Comparison of ENCODE assay signal across 1 cellular context in genomic region chr16:73068546-73069401, GRCh38.
TF ChIP-seq lines count a peak whose summit lies in the region.

No MANE protein-coding gene starts in this region.

TF ChIP-seq in HEK293, 187 proteins besides CTCF, POLR2A, EP300 and RAD21 (continued from another document and continues in another):
- TF ChIP-seq ZNF510 (tag by site-specific recombination; IDR thresholded peaks at IDR 0.05; ENCODE audit: insufficient replicate concordance): no peak
- TF ChIP-seq, protein P1, sequence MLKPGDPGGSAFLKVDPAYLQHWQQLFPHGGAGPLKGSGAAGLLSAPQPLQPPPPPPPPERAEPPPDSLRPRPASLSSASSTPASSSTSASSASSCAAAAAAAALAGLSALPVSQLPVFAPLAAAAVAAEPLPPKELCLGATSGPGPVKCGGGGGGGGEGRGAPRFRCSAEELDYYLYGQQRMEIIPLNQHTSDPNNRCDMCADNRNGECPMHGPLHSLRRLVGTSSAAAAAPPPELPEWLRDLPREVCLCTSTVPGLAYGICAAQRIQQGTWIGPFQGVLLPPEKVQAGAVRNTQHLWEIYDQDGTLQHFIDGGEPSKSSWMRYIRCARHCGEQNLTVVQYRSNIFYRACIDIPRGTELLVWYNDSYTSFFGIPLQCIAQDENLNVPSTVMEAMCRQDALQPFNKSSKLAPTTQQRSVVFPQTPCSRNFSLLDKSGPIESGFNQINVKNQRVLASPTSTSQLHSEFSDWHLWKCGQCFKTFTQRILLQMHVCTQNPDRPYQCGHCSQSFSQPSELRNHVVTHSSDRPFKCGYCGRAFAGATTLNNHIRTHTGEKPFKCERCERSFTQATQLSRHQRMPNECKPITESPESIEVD (tag by site-specific recombination; IDR thresholded peaks at IDR 0.05): peak; percentile 58
- TF ChIP-seq, protein P2, sequence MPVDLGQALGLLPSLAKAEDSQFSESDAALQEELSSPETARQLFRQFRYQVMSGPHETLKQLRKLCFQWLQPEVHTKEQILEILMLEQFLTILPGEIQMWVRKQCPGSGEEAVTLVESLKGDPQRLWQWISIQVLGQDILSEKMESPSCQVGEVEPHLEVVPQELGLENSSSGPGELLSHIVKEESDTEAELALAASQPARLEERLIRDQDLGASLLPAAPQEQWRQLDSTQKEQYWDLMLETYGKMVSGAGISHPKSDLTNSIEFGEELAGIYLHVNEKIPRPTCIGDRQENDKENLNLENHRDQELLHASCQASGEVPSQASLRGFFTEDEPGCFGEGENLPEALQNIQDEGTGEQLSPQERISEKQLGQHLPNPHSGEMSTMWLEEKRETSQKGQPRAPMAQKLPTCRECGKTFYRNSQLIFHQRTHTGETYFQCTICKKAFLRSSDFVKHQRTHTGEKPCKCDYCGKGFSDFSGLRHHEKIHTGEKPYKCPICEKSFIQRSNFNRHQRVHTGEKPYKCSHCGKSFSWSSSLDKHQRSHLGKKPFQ (tag by site-specific recombination; IDR thresholded peaks at IDR 0.05): no peak; the same call in 1 of the 2 replicates
- no peak for TF ChIP-seq ZNF580 (tag by site-specific recombination; IDR thresholded peaks at IDR 0.05)
- no peak for TF ChIP-seq ZNF404 (tag by site-specific recombination; IDR thresholded peaks at IDR 0.05)
- TF ChIP-seq ZNF169 (tag by site-specific recombination; IDR thresholded peaks at IDR 0.05): no peak
- no peak for TF ChIP-seq ZNF791 (tag by site-specific recombination; IDR thresholded peaks at IDR 0.05)
- TF ChIP-seq ZNF707 (tag by site-specific recombination; IDR thresholded peaks at IDR 0.05): no peak
- peak; percentile 46; the same call in 1 of the 2 replicates for TF ChIP-seq PRDM4 (tag by site-specific recombination; IDR thresholded peaks at IDR 0.05)
- no peak for TF ChIP-seq SETDB1 (IDR thresholded peaks at IDR 0.05; ENCODE audit: insufficient read length, low read length)
- TF ChIP-seq SALL2 (tag by site-specific recombination; IDR thresholded peaks at IDR 0.05; ENCODE audit: borderline replicate concordance): no peak
- no peak for TF ChIP-seq ZNF48 (tag by site-specific recombination; IDR thresholded peaks at IDR 0.05)
- TF ChIP-seq ZNF292 (tag by site-specific recombination; IDR thresholded peaks at IDR 0.05; ENCODE audit: borderline replicate concordance, low read depth): no peak
- no peak for TF ChIP-seq ZNF747 (tag by site-specific recombination; IDR thresholded peaks at IDR 0.05)
- peak; percentile 98 for TF ChIP-seq ZNF629 (tag by site-specific recombination; IDR thresholded peaks at IDR 0.05)
- no peak for TF ChIP-seq YY1 (tag by site-specific recombination; IDR thresholded peaks at IDR 0.05)
- TF ChIP-seq ZBTB26 (tag by site-specific recombination; optimal IDR thresholded peaks at IDR 0.05): peak; percentile 15
- TF ChIP-seq ZNF324 (tag by site-specific recombination; IDR thresholded peaks at IDR 0.05): peak; percentile 55; the same call in 1 of the 2 replicates
- TF ChIP-seq, protein P3, sequence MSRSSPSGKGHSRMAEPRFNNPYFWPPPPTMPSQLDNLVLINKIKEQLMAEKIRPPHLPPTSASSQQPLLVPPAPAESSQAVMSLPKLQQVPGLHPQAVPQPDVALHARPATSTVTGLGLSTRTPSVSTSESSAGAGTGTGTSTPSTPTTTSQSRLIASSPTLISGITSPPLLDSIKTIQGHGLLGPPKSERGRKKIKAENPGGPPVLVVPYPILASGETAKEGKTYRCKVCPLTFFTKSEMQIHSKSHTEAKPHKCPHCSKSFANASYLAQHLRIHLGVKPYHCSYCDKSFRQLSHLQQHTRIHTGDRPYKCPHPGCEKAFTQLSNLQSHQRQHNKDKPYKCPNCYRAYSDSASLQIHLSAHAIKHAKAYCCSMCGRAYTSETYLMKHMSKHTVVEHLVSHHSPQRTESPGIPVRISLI (tag by site-specific recombination; IDR thresholded peaks at IDR 0.05): no peak
- TF ChIP-seq FEZF1 (tag by site-specific recombination; IDR thresholded peaks at IDR 0.05): peak; percentile 64
- TF ChIP-seq ZNF335 (tag by site-specific recombination; conservative IDR thresholded peaks at IDR 0.05): peak; percentile 90
- TF ChIP-seq ZNF830 (tag by site-specific recombination; IDR thresholded peaks at IDR 0.05; ENCODE audit: low read depth): no peak
- no peak for TF ChIP-seq ZFHX2 (tag by site-specific recombination; conservative IDR thresholded peaks at IDR 0.05)
- TF ChIP-seq ZBTB7A (tag by site-specific recombination; IDR thresholded peaks at IDR 0.05; ENCODE audit: low read depth): no peak
- TF ChIP-seq, protein P4, sequence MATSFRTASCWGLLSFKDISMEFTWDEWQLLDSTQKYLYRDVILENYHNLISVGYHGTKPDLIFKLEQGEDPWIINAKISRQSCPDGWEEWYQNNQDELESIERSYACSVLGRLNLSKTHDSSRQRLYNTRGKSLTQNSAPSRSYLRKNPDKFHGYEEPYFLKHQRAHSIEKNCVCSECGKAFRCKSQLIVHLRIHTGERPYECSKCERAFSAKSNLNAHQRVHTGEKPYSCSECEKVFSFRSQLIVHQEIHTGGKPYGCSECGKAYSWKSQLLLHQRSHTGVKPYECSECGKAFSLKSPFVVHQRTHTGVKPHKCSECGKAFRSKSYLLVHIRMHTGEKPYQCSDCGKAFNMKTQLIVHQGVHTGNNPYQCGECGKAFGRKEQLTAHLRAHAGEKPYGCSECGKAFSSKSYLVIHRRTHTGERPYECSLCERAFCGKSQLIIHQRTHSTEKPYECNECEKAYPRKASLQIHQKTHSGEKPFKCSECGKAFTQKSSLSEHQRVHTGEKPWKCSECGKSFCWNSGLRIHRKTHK (tag by site-specific recombination; IDR thresholded peaks at IDR 0.05): no peak
- no peak for TF ChIP-seq ZNF175 (tag by site-specific recombination; IDR thresholded peaks at IDR 0.05)
- no peak for TF ChIP-seq ZNF560 (tag by site-specific recombination; IDR thresholded peaks at IDR 0.05; ENCODE audit: borderline replicate concordance)
- no peak for TF ChIP-seq ZNF214 (tag by site-specific recombination; IDR thresholded peaks at IDR 0.05; ENCODE audit: borderline replicate concordance)
- no peak for TF ChIP-seq ZNF311 (tag by site-specific recombination; IDR thresholded peaks at IDR 0.05; ENCODE audit: borderline replicate concordance)
- TF ChIP-seq ZNF514 (tag by site-specific recombination; IDR thresholded peaks at IDR 0.05): no peak
- TF ChIP-seq, protein P5, sequence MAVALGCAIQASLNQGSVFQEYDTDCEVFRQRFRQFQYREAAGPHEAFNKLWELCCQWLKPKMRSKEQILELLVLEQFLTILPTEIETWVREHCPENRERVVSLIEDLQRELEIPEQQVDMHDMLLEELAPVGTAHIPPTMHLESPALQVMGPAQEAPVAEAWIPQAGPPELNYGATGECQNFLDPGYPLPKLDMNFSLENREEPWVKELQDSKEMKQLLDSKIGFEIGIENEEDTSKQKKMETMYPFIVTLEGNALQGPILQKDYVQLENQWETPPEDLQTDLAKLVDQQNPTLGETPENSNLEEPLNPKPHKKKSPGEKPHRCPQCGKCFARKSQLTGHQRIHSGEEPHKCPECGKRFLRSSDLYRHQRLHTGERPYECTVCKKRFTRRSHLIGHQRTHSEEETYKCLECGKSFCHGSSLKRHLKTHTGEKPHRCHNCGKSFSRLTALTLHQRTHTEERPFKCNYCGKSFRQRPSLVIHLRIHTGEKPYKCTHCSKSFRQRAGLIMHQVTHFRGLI (tag by site-specific recombination; IDR thresholded peaks at IDR 0.05): peak; percentile 52; the same call in 1 of the 2 replicates
- no peak for TF ChIP-seq ZNF768 (tag by site-specific recombination; IDR thresholded peaks at IDR 0.05)
- 0 out of 2 replicates have a peak, but pooled peaks have one; percentile 2 for TF ChIP-seq ZNF623 (tag by site-specific recombination; IDR thresholded peaks at IDR 0.05)
- TF ChIP-seq SP7 (tag by site-specific recombination; IDR thresholded peaks at IDR 0.05): peak; percentile 87
- no peak for TF ChIP-seq ZNF157 (tag by site-specific recombination; IDR thresholded peaks at IDR 0.05)
- peak; percentile 24; the same call in 1 of the 2 replicates for TF ChIP-seq ZSCAN30 (tag by site-specific recombination; IDR thresholded peaks at IDR 0.05)
- TF ChIP-seq ZNF433 (tag by site-specific recombination; IDR thresholded peaks at IDR 0.05; ENCODE audit: low read depth): no peak
- TF ChIP-seq ZNF704 (tag by site-specific recombination; IDR thresholded peaks at IDR 0.05): no peak
- TF ChIP-seq ZBTB1 (tag by site-specific recombination; IDR thresholded peaks at IDR 0.05): no peak
- no peak for TF ChIP-seq ZNF529 (tag by site-specific recombination; IDR thresholded peaks at IDR 0.05; ENCODE audit: insufficient replicate concordance)
- peak; percentile 72; the same call in 1 of the 2 replicates for TF ChIP-seq ZFP37 (tag by site-specific recombination; IDR thresholded peaks at IDR 0.05)
- no peak for TF ChIP-seq ZNF146 (tag by site-specific recombination; IDR thresholded peaks at IDR 0.05)
- TF ChIP-seq ZNF19 (tag by site-specific recombination; IDR thresholded peaks at IDR 0.05; ENCODE audit: low read depth): no peak
- TF ChIP-seq, protein P6, sequence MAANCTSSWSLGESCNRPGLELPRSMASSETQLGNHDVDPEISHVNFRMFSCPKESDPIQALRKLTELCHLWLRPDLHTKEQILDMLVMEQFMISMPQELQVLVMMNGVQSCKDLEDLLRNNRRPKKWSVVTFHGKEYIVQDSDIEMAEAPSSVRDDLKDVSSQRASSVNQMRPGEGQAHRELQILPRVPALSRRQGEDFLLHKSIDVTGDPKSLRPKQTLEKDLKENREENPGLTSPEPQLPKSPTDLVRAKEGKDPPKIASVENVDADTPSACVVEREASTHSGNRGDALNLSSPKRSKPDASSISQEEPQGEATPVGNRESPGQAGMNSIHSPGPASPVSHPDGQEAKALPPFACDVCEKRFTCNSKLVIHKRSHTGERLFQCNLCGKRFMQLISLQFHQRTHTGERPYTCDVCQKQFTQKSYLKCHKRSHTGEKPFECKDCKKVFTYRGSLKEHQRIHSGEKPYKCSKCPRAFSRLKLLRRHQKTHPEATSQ (tag by site-specific recombination; IDR thresholded peaks at IDR 0.05): no peak
- no peak for TF ChIP-seq ZNF776 (tag by site-specific recombination; IDR thresholded peaks at IDR 0.05; ENCODE audit: borderline replicate concordance)
- peak; percentile 26; the same call in 1 of the 2 replicates for TF ChIP-seq SP2 (tag by site-specific recombination; IDR thresholded peaks at IDR 0.05)
- TF ChIP-seq, protein P7, sequence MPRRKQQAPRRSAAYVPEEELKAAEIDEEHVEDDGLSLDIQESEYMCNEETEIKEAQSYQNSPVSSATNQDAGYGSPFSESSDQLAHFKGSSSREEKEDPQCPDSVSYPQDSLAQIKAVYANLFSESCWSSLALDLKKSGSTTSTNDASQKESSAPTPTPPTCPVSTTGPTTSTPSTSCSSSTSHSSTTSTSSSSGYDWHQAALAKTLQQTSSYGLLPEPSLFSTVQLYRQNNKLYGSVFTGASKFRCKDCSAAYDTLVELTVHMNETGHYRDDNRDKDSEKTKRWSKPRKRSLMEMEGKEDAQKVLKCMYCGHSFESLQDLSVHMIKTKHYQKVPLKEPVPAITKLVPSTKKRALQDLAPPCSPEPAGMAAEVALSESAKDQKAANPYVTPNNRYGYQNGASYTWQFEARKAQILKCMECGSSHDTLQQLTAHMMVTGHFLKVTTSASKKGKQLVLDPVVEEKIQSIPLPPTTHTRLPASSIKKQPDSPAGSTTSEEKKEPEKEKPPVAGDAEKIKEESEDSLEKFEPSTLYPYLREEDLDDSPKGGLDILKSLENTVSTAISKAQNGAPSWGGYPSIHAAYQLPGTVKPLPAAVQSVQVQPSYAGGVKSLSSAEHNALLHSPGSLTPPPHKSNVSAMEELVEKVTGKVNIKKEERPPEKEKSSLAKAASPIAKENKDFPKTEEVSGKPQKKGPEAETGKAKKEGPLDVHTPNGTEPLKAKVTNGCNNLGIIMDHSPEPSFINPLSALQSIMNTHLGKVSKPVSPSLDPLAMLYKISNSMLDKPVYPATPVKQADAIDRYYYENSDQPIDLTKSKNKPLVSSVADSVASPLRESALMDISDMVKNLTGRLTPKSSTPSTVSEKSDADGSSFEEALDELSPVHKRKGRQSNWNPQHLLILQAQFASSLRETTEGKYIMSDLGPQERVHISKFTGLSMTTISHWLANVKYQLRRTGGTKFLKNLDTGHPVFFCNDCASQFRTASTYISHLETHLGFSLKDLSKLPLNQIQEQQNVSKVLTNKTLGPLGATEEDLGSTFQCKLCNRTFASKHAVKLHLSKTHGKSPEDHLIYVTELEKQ (tag by site-specific recombination; IDR thresholded peaks at IDR 0.05; ENCODE audit: borderline replicate concordance): 0 out of 2 replicates have a peak, but pooled peaks have one; percentile 56
